In genomic region chrX:47218280-47218919, GRCh38 we compare ENCODE assay signal across 8 cellular contexts. TPM values are rescaled to one million over a fixed set of nuclear protein-coding genes. Genes with fewer than 3 reads are reported as not detected.
A peak's percentile ranks its signal among the peaks of the same experiment; 100 is the strongest.
DNase-seq lines count a peak whose midpoint lies in the region; ATAC-seq and TF ChIP-seq lines count a peak whose summit lies in the region.

Gene CDK16 (plus strand): TSS chrX:47218681. CDS start chrX:47223558, 4,877 bp downstream.

- H3K4me3 ChIP-seq in GM12875 (ENCODE audit: low read depth, low read length) (peak within 1 kb of the TSS; percentile 89), heart left ventricle (peak within 1 kb of the TSS; percentile 62 to 100 (median 87))

- peaks cover 16% of the 10 kb centered on the region for H3K36me3 Mint-ChIP-seq in T-cell
- peaks cover 29% of the 10 kb centered on the region for H3K36me3 Mint-ChIP-seq in progenitor cell of endocrine pancreas (ENCODE audit: insufficient read depth)

- no peak for TF ChIP-seq CTCF in GM12875 (IDR thresholded peaks at IDR 0.05; ENCODE audit: borderline replicate concordance, insufficient read depth, low read depth, low read length)
- TF ChIP-seq CTCF in heart left ventricle (IDR thresholded peaks at IDR 0.05), result no peak
- TF ChIP-seq CTCF in progenitor cell of endocrine pancreas (IDR thresholded peaks at IDR 0.05; ENCODE audit: unreplicated experiment), result no peak

- intact Hi-C loops in heart left ventricle (cut with DNase I), result loop anchor here in 3 of 10 donors (2.0 kb wide), 1 partner anchor 14 kb away; the partner anchor contains the start of gene USP11 (in 3 of the 3)

- ATAC-seq in HG02678 (IDR thresholded peaks at IDR 0.05; ENCODE audit: unreplicated experiment) (peak; percentile 37), T-cell (replicated peaks in 1 of 4) (peak; percentile 44 to 59 (median 57)), heart left ventricle (peak; percentile 59 to 79 (median 74))

- peak; percentile 52 to 77 for TF ChIP-seq POLR2A in heart left ventricle (IDR thresholded peaks at IDR 0.05)

- H3K4me3 Mint-ChIP-seq in T-cell (peak within 1 kb of the TSS; percentile 87 to 95 (median 93)), progenitor cell of endocrine pancreas (ENCODE audit: low read depth) (peak within 1 kb of the TSS; percentile 97)

- H3K36me3 ChIP-seq in heart left ventricle, result peaks cover 0 to 40% (median 31%) of the 10 kb centered on the region in 9 donors

- peaks cover 41 to 48% (median 42%) of the 10 kb centered on the region in 3 donors for H3K4me1 Mint-ChIP-seq in T-cell
- peaks cover 37% of the 10 kb centered on the region for H3K4me1 Mint-ChIP-seq in progenitor cell of endocrine pancreas (ENCODE audit: low read depth)

- H3K27ac ChIP-seq in adipose tissue (ENCODE audit: low read depth, low read length) (no peak within 1 kb of the TSS), heart left ventricle (peak within 1 kb of the TSS; percentile 76 to 99 (median 98))

- H3K9me3 Mint-ChIP-seq in T-cell (no peaks in the 10 kb centered on the region), progenitor cell of endocrine pancreas (ENCODE audit: low read depth) (no peaks in the 10 kb centered on the region)

- no peaks in the 10 kb centered on the region for H3K9me3 ChIP-seq in heart left ventricle

- peak; percentile 66 for DNase-seq in NCI-H1105 treated with DMSO at 0.1 percent for 48 hours (lab: John Stamatoyannopoulos, UW)
- peak; percentile 36 to 82 (median 64) for DNase-seq in T-cell
- DNase-seq in heart left ventricle, result peak; percentile 77 to 89 (median 87)
- peak; percentile 75 for DNase-seq in progenitor cell of endocrine pancreas (ENCODE audit: low spot score, unreplicated experiment)
- DNase-seq in ureter (ENCODE audit: low spot score), result peak; percentile 80

- POLR2A ChIA-PET in T-cell (lab: Charles Lee), result interaction anchor here (0.7 to 1.5 kb wide), 8 partner anchors 10 to 150 kb away, joined by 3 to 19 read pairs (median 5); partner anchors contain the start of genes NDUFB11 (in 1 of the 2), RBM10 (in 1 of the 2) and USP11 (in 1 of the 2)

- peaks cover 0 to 46% (median 15%) of the 10 kb centered on the region in 12 donors for H3K4me1 ChIP-seq in heart left ventricle

- H3K27ac Mint-ChIP-seq in T-cell, result peak within 1 kb of the TSS; percentile 98 to 99
- H3K27ac Mint-ChIP-seq in progenitor cell of endocrine pancreas, result peak within 1 kb of the TSS; percentile 100

- 0 to 1% (median 0%) methylated on average over 28 to 61 of the region's 61 CpGs for WGBS in adipose tissue, 3 donors
- 0 to 6% (median 1%) methylated on average over 50 to 61 of the region's 61 CpGs for WGBS in heart left ventricle, 4 donors

- no peaks in the 10 kb centered on the region for H3K27me3 ChIP-seq in heart left ventricle

- CTCF ChIA-PET in T-cell (lab: Charles Lee), result interaction anchor here in 1 of 2 donors (0.5 to 1.0 kb wide), 7 partner anchors 15 to 806 kb away, joined by 3 to 7 read pairs (median 3); partner anchors contain the start of genes NDUFB11 and RBM10

- no peaks in the 10 kb centered on the region for H3K27me3 Mint-ChIP-seq in T-cell
- no peaks in the 10 kb centered on the region for H3K27me3 Mint-ChIP-seq in progenitor cell of endocrine pancreas

RNA-seq across cellular contexts. Expression of gene CDK16, which starts in this region (rescaled TPM):
- total RNA-seq in T-cell, result 100 to 1,000 TPM in 2 of 5 donors, 10 to 100 TPM in 3; 54.7 to 139 (median 60.4) TPM
- 10 to 100 TPM; 32.7 to 72.4 (median 47.0) TPM for polyA plus RNA-seq in adipose tissue
- 100 to 1,000 TPM; 123 to 209 (median 143) TPM for total RNA-seq in heart left ventricle
- polyA plus RNA-seq in heart left ventricle, result 100 to 1,000 TPM; 100 to 115 TPM
- total RNA-seq in progenitor cell of endocrine pancreas, result 236 and 253 TPM in 2 replicates
- total RNA-seq in ureter, result 85.4 TPM
